Comparison of ENCODE assay signal across 8 cellular contexts in the genomic region with DNA sequence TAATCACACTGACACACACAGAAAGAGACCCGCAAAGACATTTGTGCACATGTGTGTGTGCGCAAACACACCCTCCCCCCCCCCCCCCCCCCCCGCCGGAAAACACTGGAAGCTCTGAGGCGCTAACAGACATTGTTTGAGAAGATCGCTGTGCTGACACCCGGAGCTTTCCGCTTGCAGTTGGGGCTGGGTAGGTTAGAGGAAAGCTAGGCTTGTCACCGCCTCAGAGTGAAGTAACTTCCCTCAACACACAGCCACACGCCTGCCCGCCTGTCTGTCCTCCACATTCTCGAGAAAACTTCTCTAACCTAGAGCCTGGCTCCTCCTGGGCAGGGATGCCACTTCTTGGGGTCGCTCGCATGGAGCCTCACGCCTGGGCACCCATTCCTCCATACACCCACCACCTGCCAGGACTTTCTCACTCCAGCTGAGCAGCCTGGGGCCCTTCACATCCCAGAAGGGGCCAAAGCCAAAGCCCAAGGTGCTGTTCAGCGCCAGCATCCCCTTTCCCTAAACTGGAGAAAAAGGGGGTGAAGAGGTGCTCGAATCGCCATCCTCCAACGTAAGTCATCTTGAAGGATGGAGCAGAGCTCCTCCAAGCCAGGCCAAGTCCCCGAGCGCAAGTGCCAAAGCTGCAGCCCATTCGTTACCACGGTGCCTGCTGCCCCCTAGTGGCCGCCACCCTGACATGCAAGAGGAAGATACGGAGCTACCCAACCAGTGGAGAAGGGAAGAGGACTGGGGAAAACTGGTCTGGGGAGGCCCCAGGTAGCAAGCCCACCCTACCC.
DNase-seq lines count a peak whose midpoint lies in the region; ATAC-seq and TF ChIP-seq lines count a peak whose summit lies in the region.

No MANE protein-coding gene starts in this region.

- no peak overlapping the region for H3K4me3 Mint-ChIP-seq in naive B cell
- H3K4me3 Mint-ChIP-seq in stimulated activated naive B cell treated with anti-CD40 and anti-IgM and Interleukin-4, amounts not matched to agents 10 μg/mL and 1 μg/mL and 100 μg/mL, for 72 hours = no peak overlapping the region

- ATAC-seq in naive B cell (ENCODE audit: low read depth in 2 of 2) (peak; percentile 63 to 67), HG02642 (IDR thresholded peaks at IDR 0.05; ENCODE audit: poor library complexity, unreplicated experiment) (no peak)
- peak; percentile 68 to 74 for ATAC-seq in stimulated activated naive B cell treated with anti-CD40 and anti-IgM and Interleukin-4, amounts not matched to agents 10 μg/mL and 1 μg/mL and 100 μg/mL, for 72 hours (replicated peaks)

- H3K79me2 ChIP-seq in OCI-LY7 (ENCODE audit: insufficient read depth, low read depth, low read length) = no peaks in the 10 kb centered on the region

- peak overlapping the region in 9 of 10 experiments; percentile 14 to 64 (median 48); a peak in 13 of 20 replicates for H3K4me3 ChIP-seq in BLaER1 treated with 17β-estradiol and CSF1 and Interleukin-3, amounts not matched to agents 10 nM and 100 nM
- H3K4me3 ChIP-seq in HEK293 (ENCODE audit: low read depth, low read length) (no peak overlapping the region), OCI-LY7 (ENCODE audit: low read depth, low read length, poor library complexity, severe bottlenecking) (no peak overlapping the region), esophagus muscularis mucosa (no peak overlapping the region)

- H3K4me1 Mint-ChIP-seq in naive B cell = peaks cover 4 to 17% (median 10%) of the 10 kb centered on the region in 3 donors
- peaks cover 16 to 19% of the 10 kb centered on the region in 2 donors for H3K4me1 Mint-ChIP-seq in stimulated activated naive B cell treated with anti-CD40 and anti-IgM and Interleukin-4, amounts not matched to agents 10 μg/mL and 1 μg/mL and 100 μg/mL, for 72 hours

- BruUV-seq in OCI-LY7 (replicated peaks; lab: Mats Ljungman, UMichigan) = no TSS peak

- H4K20me1 ChIP-seq in BLaER1 treated with 17β-estradiol and CSF1 and Interleukin-3, amounts not matched to agents 10 nM and 100 nM = peaks cover 0 to 82% (median 7%) of the 10 kb centered on the region in 11 experiments; a peak in 13 of 22 replicates
- no peaks in the 10 kb centered on the region for H4K20me1 ChIP-seq in OCI-LY7 (ENCODE audit: insufficient read depth, low read length)

- H3K9me2 ChIP-seq in OCI-LY7 (ENCODE audit: insufficient read depth, low read length) = no peaks in the 10 kb centered on the region

- H3K36me3 ChIP-seq in BLaER1 treated with 17β-estradiol and CSF1 and Interleukin-3, amounts not matched to agents 10 nM and 100 nM = peaks cover 46 to 64% (median 60%) of the 10 kb centered on the region in 11 experiments
- H3K36me3 ChIP-seq in HEK293 (ENCODE audit: control insufficient read depth in 2 of 2, insufficient read depth in 1 of 2, low read length in 2 of 2) = peaks cover 0 to 46% of the 10 kb centered on the region in 2 experiments; a peak in 2 of 3 replicates
- peaks cover 71% of the 10 kb centered on the region for H3K36me3 ChIP-seq in OCI-LY7 (ENCODE audit: insufficient read depth, low read length)
- peaks cover 29 to 90% (median 79%) of the 10 kb centered on the region in 4 donors for H3K36me3 ChIP-seq in esophagus muscularis mucosa

- TF ChIP-seq POLR2A in esophagus muscularis mucosa (IDR thresholded peaks at IDR 0.05; ENCODE audit: low read depth) = no peak

- intact Hi-C loops in OCI-LY7 (cut with micrococcal nuclease; ENCODE audit: unreplicated experiment) (no loop called here), esophagus muscularis mucosa (cut with DNase I) (no loop called here)

- peak overlapping the region; percentile 90 to 99 (median 95) for H3K4me2 ChIP-seq in BLaER1 treated with 17β-estradiol and CSF1 and Interleukin-3, amounts not matched to agents 10 nM and 100 nM
- no peak overlapping the region for H3K4me2 ChIP-seq in OCI-LY7 (ENCODE audit: low read length)

- WGBS in esophagus muscularis mucosa = 45% methylated on average over 16 of the region's 25 CpGs

- H3K4me1 ChIP-seq in BLaER1 treated with 17β-estradiol and CSF1 and Interleukin-3, amounts not matched to agents 10 nM and 100 nM = peaks cover 80 to 100% (median 100%) of the 10 kb centered on the region in 10 experiments
- H3K4me1 ChIP-seq in HEK293 (ENCODE audit: control insufficient read depth, insufficient read depth, low read length) (no peaks in the 10 kb centered on the region), OCI-LY7 (ENCODE audit: insufficient read depth, low read length, poor library complexity, severe bottlenecking) (no peaks in the 10 kb centered on the region), esophagus muscularis mucosa (peaks cover 20 to 24% (median 22%) of the 10 kb centered on the region in 4 donors)

- no peaks in the 10 kb centered on the region for H3K27me3 Mint-ChIP-seq in naive B cell
- H3K27me3 Mint-ChIP-seq in stimulated activated naive B cell treated with anti-CD40 and anti-IgM and Interleukin-4, amounts not matched to agents 10 μg/mL and 1 μg/mL and 100 μg/mL, for 72 hours = no peaks in the 10 kb centered on the region

- no peak for TF ChIP-seq EP300 in esophagus muscularis mucosa (IDR thresholded peaks at IDR 0.05)

- peak overlapping the region; percentile 9 to 87 (median 79); a peak in 21 of 22 replicates for H3K9ac ChIP-seq in BLaER1 treated with 17β-estradiol and CSF1 and Interleukin-3, amounts not matched to agents 10 nM and 100 nM

- H3K9me3 Mint-ChIP-seq in naive B cell = no peaks in the 10 kb centered on the region
- H3K9me3 Mint-ChIP-seq in stimulated activated naive B cell treated with anti-CD40 and anti-IgM and Interleukin-4, amounts not matched to agents 10 μg/mL and 1 μg/mL and 100 μg/mL, for 72 hours = no peaks in the 10 kb centered on the region

- H2AFZ ChIP-seq in OCI-LY7 (ENCODE audit: low read length) = no peak overlapping the region

- H3K27ac ChIP-seq in BLaER1 treated with 17β-estradiol and CSF1 and Interleukin-3, amounts not matched to agents 10 nM and 100 nM = peak overlapping the region in 10 of 11 experiments; percentile 37 to 96 (median 92); a peak in 19 of 22 replicates
- H3K27ac ChIP-seq in HEK293 (ENCODE audit: extremely low read depth, low read depth, low read length) (no peak overlapping the region), OCI-LY7 (ENCODE audit: low read depth, low read length, poor library complexity, severe bottlenecking) (no peak overlapping the region), esophagus muscularis mucosa (replicated peaks in 1 of 4) (no peak overlapping the region)

- CTCF ChIA-PET in HEK293 (lab: Yijun Ruan, JAX) = interaction anchor here (0.5 to 16.5 kb wide), 96 partner anchors 8 to 971 kb away, joined by 3 to 680 read pairs (median 5); a partner anchor contains a TSS
- CTCF ChIA-PET in OCI-LY7 (lab: Charles Lee; ENCODE audit: unreplicated experiment) = interaction anchor here (0.7 to 1.9 kb wide), 2 partner anchors 109 to 152 kb away, joined by 3 to 16 read pairs; no protein-coding TSS in a partner anchor

- no peaks in the 10 kb centered on the region for H3K9me3 ChIP-seq in BLaER1 treated with 17β-estradiol and CSF1 and Interleukin-3, amounts not matched to agents 10 nM and 100 nM (replicated peaks in 1 of 11)
- H3K9me3 ChIP-seq in HEK293 (ENCODE audit: control insufficient read depth, insufficient read depth, low read depth, low read length) = no peaks in the 10 kb centered on the region
- H3K9me3 ChIP-seq in OCI-LY7 (ENCODE audit: low read length) = no peaks in the 10 kb centered on the region
- no peaks in the 10 kb centered on the region for H3K9me3 ChIP-seq in esophagus muscularis mucosa

- peak; percentile 89 for TF ChIP-seq CTCF in HEK293 (tag by site-specific recombination; IDR thresholded peaks at IDR 0.05)
- TF ChIP-seq CTCF in OCI-LY7 (conservative IDR thresholded peaks at IDR 0.05; ENCODE audit: low read length) = peak; percentile 93
- peak; percentile 82 to 92 (median 83) for TF ChIP-seq CTCF in esophagus muscularis mucosa (IDR thresholded peaks at IDR 0.05)

- POLR2A ChIA-PET in HEK293 (lab: Yijun Ruan, JAX) = interaction anchor here (0.6 to 2.0 kb wide), 8 partner anchors 25 to 397 kb away, joined by 3 to 13 read pairs (median 5); a partner anchor contains a TSS
- POLR2A ChIA-PET in OCI-LY7 (lab: Charles Lee) = interaction anchor here (0.6 to 0.8 kb wide), 2 partner anchors 165 to 222 kb away, joined by 3 read pairs; no protein-coding TSS in a partner anchor

- H3K36me3 Mint-ChIP-seq in naive B cell = peaks cover 0 to 14% of the 10 kb centered on the region in 2 donors
- H3K36me3 Mint-ChIP-seq in stimulated activated naive B cell treated with anti-CD40 and anti-IgM and Interleukin-4, amounts not matched to agents 10 μg/mL and 1 μg/mL and 100 μg/mL, for 72 hours = peaks cover 42 to 54% of the 10 kb centered on the region in 2 donors

- no peak overlapping the region for H3K27ac Mint-ChIP-seq in naive B cell
- peak overlapping the region; percentile 37 for H3K27ac Mint-ChIP-seq in stimulated activated naive B cell treated with anti-CD40 and anti-IgM and Interleukin-4, amounts not matched to agents 10 μg/mL and 1 μg/mL and 100 μg/mL, for 72 hours

- no peaks in the 10 kb centered on the region for H3K27me3 ChIP-seq in BLaER1 treated with 17β-estradiol and CSF1 and Interleukin-3, amounts not matched to agents 10 nM and 100 nM
- no peaks in the 10 kb centered on the region for H3K27me3 ChIP-seq in esophagus muscularis mucosa

- DNase-seq in OCI-LY7 (ENCODE audit: low spot score) (peak; percentile 70), activated T-cell treated with anti-CD3 and anti-CD28 coated beads for 48 hours (ENCODE audit: low read depth) (peak; percentile 71), esophagus muscularis mucosa (ENCODE audit: extremely low spot score) (peak; percentile 93), naive B cell (peak; percentile 57)
- DNase-seq in stimulated activated naive B cell treated with anti-CD40 and anti-IgM and Interleukin-4, amounts not matched to agents 10 μg/mL and 1 μg/mL and 100 μg/mL, for 72 hours = peak; percentile 43

TF ChIP-seq in HEK293, 187 proteins besides CTCF, POLR2A, EP300 and RAD21:
- TF ChIP-seq ZNF2 (tag by site-specific recombination; IDR thresholded peaks at IDR 0.05) (peak; percentile 93), ZNF654 (tag by site-specific recombination; IDR thresholded peaks at IDR 0.05; ENCODE audit: low read depth) (peak; percentile 83), ZBTB17 (tag by site-specific recombination; IDR thresholded peaks at IDR 0.05) (0 out of 2 replicates have a peak, but pooled peaks have one; percentile 26), REPIN1 (tag by site-specific recombination; IDR thresholded peaks at IDR 0.05; ENCODE audit: low read depth) (no peak)

Comparison
In these comparisons a context has a peak if more than half of its experiments do, and no peak if none do; other contexts are left out.
1. H3K27ac ChIP-seq: peak in BLaER1 treated with 17β-estradiol and CSF1 and Interleukin-3, amounts not matched to agents 10 nM and 100 nM (10 of 11); none in HEK293 (single experiment), OCI-LY7 (single experiment) and esophagus muscularis mucosa (0 of 4).
2. H3K4me3 ChIP-seq: peak in BLaER1 treated with 17β-estradiol and CSF1 and Interleukin-3, amounts not matched to agents 10 nM and 100 nM (9 of 10); none in HEK293 (single experiment), OCI-LY7 (single experiment) and esophagus muscularis mucosa (0 of 4).
3. DNase-seq: peak in every context shown above with its lines; median percentile 93 in esophagus muscularis mucosa; 71 in activated T-cell treated with anti-CD3 and anti-CD28 coated beads for 48 hours; 70 in OCI-LY7; 57 in naive B cell; 43 in stimulated activated naive B cell treated with anti-CD40 and anti-IgM and Interleukin-4, amounts not matched to agents 10 μg/mL and 1 μg/mL and 100 μg/mL, for 72 hours.
4. Peak in every context shown above with its lines, with median percentiles within 50 percentile points of each other: CTCF ChIP-seq.